Comparison of ENCODE assay signal across 9 cellular contexts in the genomic region with DNA sequence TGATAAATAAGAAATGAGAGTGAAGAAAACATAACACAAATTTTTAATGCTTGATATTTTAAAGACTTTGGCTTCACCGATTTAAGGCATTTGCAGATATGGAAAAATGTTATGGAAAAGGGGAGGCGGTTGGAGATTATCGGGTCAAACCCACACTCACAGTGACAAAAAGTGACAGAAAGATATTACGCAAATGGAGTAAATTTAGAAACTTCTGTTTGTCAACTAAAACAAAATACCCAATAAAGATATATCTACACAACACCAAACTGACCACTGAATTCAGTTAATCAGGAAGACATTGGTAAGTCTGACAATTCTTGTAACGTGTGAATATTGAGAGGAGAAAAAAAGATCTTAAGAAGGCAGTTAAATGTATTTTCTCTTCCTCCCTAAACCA. TPM values are rescaled to one million over a fixed set of nuclear protein-coding genes. Genes with fewer than 3 reads are reported as not detected.
DNase-seq lines count a peak whose midpoint lies in the region; FAIRE-seq and TF ChIP-seq lines count a peak whose summit lies in the region.
"Had no signal": no experiment of that assay in that cellular context is flagged by ENCODE, and none has a peak within 500 bp of the region (broad histone marks: within the 10 kb centered on the region; RNA-seq: fewer than 3 reads in every experiment).

No MANE protein-coding gene starts in this region.

- H3K79me2 ChIP-seq in OCI-LY7 (ENCODE audit: insufficient read depth, low read depth, low read length) (peaks cover 78% of the 10 kb centered on the region), osteoblast (ENCODE audit: insufficient read depth, low read length) (peaks cover 89% of the 10 kb centered on the region)

- H3K27ac Mint-ChIP-seq in Caco-2 (ENCODE audit: unreplicated experiment): no peak overlapping the region

- CTCF ChIA-PET in Caco-2 (lab: Charles Lee): no interaction called here
- CTCF ChIA-PET in OCI-LY7 (lab: Charles Lee; ENCODE audit: unreplicated experiment): no interaction called here

- peaks cover 19% of the 10 kb centered on the region for H3K36me3 Mint-ChIP-seq in Caco-2 (ENCODE audit: insufficient read depth, unreplicated experiment)

- H3K9me3 Mint-ChIP-seq in Caco-2 (ENCODE audit: unreplicated experiment): no peaks in the 10 kb centered on the region

- peaks cover 5% of the 10 kb centered on the region for H3K4me1 Mint-ChIP-seq in Caco-2 (ENCODE audit: low read depth, unreplicated experiment)

- H3K4me1 ChIP-seq in Caco-2 (peaks cover 10% of the 10 kb centered on the region; the same call in 1 of the 2 replicates), OCI-LY7 (ENCODE audit: insufficient read depth, low read length, poor library complexity, severe bottlenecking) (peaks cover 41% of the 10 kb centered on the region), ectodermal cell (ENCODE audit: control insufficient read depth, insufficient read depth, low read length) (peaks cover 22% of the 10 kb centered on the region), osteoblast (ENCODE audit: insufficient read depth, low read length) (peaks cover 26% of the 10 kb centered on the region)

- BruUV-seq in Caco-2 (replicated peaks; lab: Mats Ljungman, UMichigan): no TSS peak
- no TSS peak for BruUV-seq in OCI-LY7 (replicated peaks; lab: Mats Ljungman, UMichigan)

- no peaks in the 10 kb centered on the region for H3K9me2 ChIP-seq in OCI-LY7 (ENCODE audit: insufficient read depth, low read length)

- WGBS in ectodermal cell, 2 experiments: 84 to 88% methylated on average over 4 of the region's 5 CpGs

- no peaks in the 10 kb centered on the region for H3K9me3 ChIP-seq in Caco-2
- no peaks in the 10 kb centered on the region for H3K9me3 ChIP-seq in OCI-LY7 (ENCODE audit: low read length)
- no peaks in the 10 kb centered on the region for H3K9me3 ChIP-seq in ectodermal cell (ENCODE audit: control insufficient read depth, low read length)
- no peaks in the 10 kb centered on the region for H3K9me3 ChIP-seq in osteoblast (ENCODE audit: low read depth, low read length)

- H3K27me3 ChIP-seq in Caco-2 (replicated peaks; ENCODE audit: control insufficient read depth, insufficient read depth, low read length) (no peaks in the 10 kb centered on the region), ectodermal cell (ENCODE audit: control insufficient read depth, insufficient read depth, low read length, poor library complexity, severe bottlenecking) (no peaks in the 10 kb centered on the region), osteoblast (ENCODE audit: insufficient read depth, low read length) (no peaks in the 10 kb centered on the region)

- DNase-seq in Caco-2 (no peak), OCI-LY7 (ENCODE audit: low spot score) (no peak), osteoblast (ENCODE audit: insufficient read length, low spot score, missing footprints) (no peak), AG20443 (ENCODE audit: low spot score) (no peak), GM12891 (ENCODE audit: insufficient read length, low spot score) (no peak), DMS79 (lab: John Stamatoyannopoulos, UW) (no peak)
- no peak for DNase-seq in stimulated activated CD8-positive, alpha-beta memory T cell treated with anti-CD3 and anti-CD28 coated beads, Interleukin-4, amount 100 ng/mL, for 48 hours

- TF ChIP-seq CTCF in Caco-2 (IDR thresholded peaks at IDR 0.05; ENCODE audit: insufficient read depth in 1 of 2, low read depth in 1 of 2, low read length in 1 of 2, severe bottlenecking in 1 of 2, unreplicated experiment in 1 of 2): no peak
- no peak for TF ChIP-seq CTCF in OCI-LY7 (conservative IDR thresholded peaks at IDR 0.05; ENCODE audit: low read length)
- TF ChIP-seq CTCF in osteoblast (IDR thresholded peaks at IDR 0.05; ENCODE audit: extremely low read depth, low read depth, low read length): no peak

- H3K36me3 ChIP-seq in Caco-2 (ENCODE audit: control insufficient read depth, insufficient read depth, low read length) (no peaks in the 10 kb centered on the region), OCI-LY7 (ENCODE audit: insufficient read depth, low read length) (peaks cover 9% of the 10 kb centered on the region; the same call in 1 of the 2 replicates), ectodermal cell (ENCODE audit: control insufficient read depth, insufficient read depth, low read length) (no peaks in the 10 kb centered on the region), osteoblast (ENCODE audit: insufficient read depth, low read length) (no peaks in the 10 kb centered on the region)

- H3K27ac ChIP-seq in OCI-LY7 (ENCODE audit: low read depth, low read length, poor library complexity, severe bottlenecking) (no peak overlapping the region), ectodermal cell (ENCODE audit: insufficient read depth, low read depth, low read length, poor library complexity, severe bottlenecking) (no peak overlapping the region), osteoblast (ENCODE audit: low read depth, low read length) (no peak overlapping the region)

- intact Hi-C loops in Caco-2 (cut with micrococcal nuclease; ENCODE audit: unreplicated experiment) (no loop called here), OCI-LY7 (cut with micrococcal nuclease; ENCODE audit: unreplicated experiment) (loop anchor here (5.0 kb wide), 1 partner anchor 45 kb away; no protein-coding TSS in a partner anchor)

- H3K4me2 ChIP-seq in OCI-LY7 (ENCODE audit: low read length): peak overlapping the region; percentile 84
- H3K4me2 ChIP-seq in osteoblast (ENCODE audit: insufficient read depth, low read length): peak overlapping the region; percentile 87

- no peak for FAIRE-seq in GM12891 (lab: Jason Lieb, UNC)
- FAIRE-seq: GM18507 had no signal

- peaks cover 48% of the 10 kb centered on the region for H4K20me1 ChIP-seq in OCI-LY7 (ENCODE audit: insufficient read depth, low read length)
- peaks cover 36% of the 10 kb centered on the region for H4K20me1 ChIP-seq in osteoblast (ENCODE audit: insufficient read depth, low read length)

- no peaks in the 10 kb centered on the region for H3K27me3 Mint-ChIP-seq in Caco-2 (ENCODE audit: insufficient read depth, unreplicated experiment)

- POLR2A ChIA-PET in Caco-2 (lab: Charles Lee): no interaction called here
- POLR2A ChIA-PET in OCI-LY7 (lab: Charles Lee): interaction anchor here (1.0 to 1.4 kb wide), 4 partner anchors 13 to 244 kb away, joined by 3 to 5 read pairs (median 4); no protein-coding TSS in a partner anchor

- H2AFZ ChIP-seq in OCI-LY7 (ENCODE audit: low read length) (no peak overlapping the region), osteoblast (ENCODE audit: low read length) (no peak overlapping the region)

- TF ChIP-seq POLR2A in GM12891 (IDR thresholded peaks at IDR 0.05; ENCODE audit: low read depth, low read length): no peak

- peak overlapping the region; percentile 83 for H3K4me3 Mint-ChIP-seq in Caco-2 (ENCODE audit: unreplicated experiment)

- no peak overlapping the region; the same call in none of the 2 replicates for H3K4me3 ChIP-seq in Caco-2 (ENCODE audit: low read depth, low read length)
- H3K4me3 ChIP-seq in OCI-LY7 (ENCODE audit: low read depth, low read length, poor library complexity, severe bottlenecking): peak overlapping the region; percentile 100
- H3K4me3 ChIP-seq in ectodermal cell (ENCODE audit: insufficient read depth, low read depth, low read length): peak overlapping the region; percentile 81
- H3K4me3 ChIP-seq in osteoblast (ENCODE audit: insufficient read depth, low read length): peak overlapping the region; percentile 97

TF ChIP-seq in GM12891, 5 proteins besides CTCF, POLR2A, EP300 and RAD21:
- no peak for TF ChIP-seq POU2F2 (IDR thresholded peaks at IDR 0.05; ENCODE audit: low read depth, low read length)
- TF ChIP-seq PAX5 (IDR thresholded peaks at IDR 0.05; ENCODE audit: insufficient read depth, low read length, severe bottlenecking): no peak
- TF ChIP-seq SPI1 (IDR thresholded peaks at IDR 0.05; ENCODE audit: low read depth, low read length): no peak
- no peak for TF ChIP-seq TAF1 (IDR thresholded peaks at IDR 0.05; ENCODE audit: low read depth, low read length)
- TF ChIP-seq POLR2AphosphoS5 (IDR thresholded peaks at IDR 0.05; ENCODE audit: low read depth, low read length): no peak

RNA-seq across cellular contexts. Expression of a gene that starts 2.5 kb away (rescaled TPM):
- 60.7 and 62.5 TPM in 2 replicates for total RNA-seq in Caco-2 (2022)
- 44.5 and 75.3 TPM in 2 replicates for total RNA-seq in OCI-LY7 (2014; rRNA removed; shearing (Covaris generic))
- 65.1 and 75.2 TPM in 2 replicates for total RNA-seq in OCI-LY7 (2022)
- polyA plus RNA-seq in ectodermal cell (2013, experiment 1 of 4): 51.5 TPM
- polyA plus RNA-seq in ectodermal cell (2013, experiment 2 of 4): 55.5 TPM
- polyA plus RNA-seq in ectodermal cell (2013, experiment 3 of 4): 51.4 TPM
- polyA plus RNA-seq in ectodermal cell (2013, experiment 4 of 4): 47.5 TPM
- total RNA-seq in osteoblast: 118 and 165 TPM in 2 replicates
- polyA plus RNA-seq in GM12891 (2012; ENCODE audit: low read depth, missing spikeins): 27.2 TPM
